17 cellular contexts compared by ENCODE assay signal in genomic region chr3:168219530-168219929, GRCh38.
DNase-seq lines count a peak whose midpoint lies in the region; ATAC-seq and TF ChIP-seq lines count a peak whose summit lies in the region.
"Had no signal": no experiment of that assay in that cellular context is flagged by ENCODE, and none has a peak within 500 bp of the region (broad histone marks: within the 10 kb centered on the region; RNA-seq: fewer than 3 reads in every experiment).

No MANE protein-coding gene starts in this region.

- DNase-seq in GM23338 (ENCODE audit: low spot score) (no peak), RPMI8226 (peak; percentile 22), mesendoderm (no peak), NCI-H2081 treated with DMSO at 0.1 percent for 48 hours (lab: John Stamatoyannopoulos, UW) (no peak)
- no peak for DNase-seq in activated naive CD4-positive, alpha-beta T cell treated with anti-CD3 and anti-CD28 coated beads, Interleukin-2, amount 50 U/mL, for 72 hours (ENCODE audit: low spot score in 2 of 2)
- DNase-seq: Caco-2; CD4-positive, CD25-positive, alpha-beta regulatory T cell; CD8-positive, alpha-beta T cell; DMS153; DND-41; GM23248; H9 had no signal

- H3K79me1 ChIP-seq in mesendoderm (ENCODE audit: low read length): no peaks in the 10 kb centered on the region

- H3K9me2 ChIP-seq in GM23338 (ENCODE audit: insufficient read depth): no peaks in the 10 kb centered on the region; the same call in 1 of the 2 replicates

- no peaks in the 10 kb centered on the region for H4K20me1 ChIP-seq in GM23338 (replicated peaks; ENCODE audit: insufficient read depth)
- H4K20me1 ChIP-seq: BLaER1 had no signal

- H2BK120ac ChIP-seq in mesendoderm (ENCODE audit: low read depth, low read length): no peak overlapping the region

- H3K27ac ChIP-seq in GM23338 (ENCODE audit: low read depth) (no peak overlapping the region), mesendoderm (ENCODE audit: low read depth, low read length) (no peak overlapping the region)
- H3K27ac ChIP-seq: BLaER1, C4-2B, GM23248 had no signal

- H3K27me3 Mint-ChIP-seq in GM23338 (ENCODE audit: insufficient read depth, low read depth, poor library complexity): no peaks in the 10 kb centered on the region
- H3K27me3 Mint-ChIP-seq: CD4-positive, CD25-positive, alpha-beta regulatory T cell had no signal

- H3K4me2 ChIP-seq in GM23338 (no peak overlapping the region), mesendoderm (ENCODE audit: low read length) (no peak overlapping the region)
- H3K4me2 ChIP-seq: BLaER1 had no signal

- H2BK5ac ChIP-seq in mesendoderm (ENCODE audit: low read length): no peak overlapping the region

- TF ChIP-seq CTCF in GM23338 (conservative IDR thresholded peaks at IDR 0.05; ENCODE audit: low read depth in 2 of 2): no peak

- H3F3A ChIP-seq in GM23338 (replicated peaks; ENCODE audit: low read depth): no peaks in the 10 kb centered on the region

- H4K5ac ChIP-seq in mesendoderm (ENCODE audit: low read length): no peak overlapping the region

- H3K4me1 Mint-ChIP-seq in GM23338: peaks cover 20% of the 10 kb centered on the region
- H3K4me1 Mint-ChIP-seq: B cell; CD4-positive, CD25-positive, alpha-beta regulatory T cell had no signal

- no peaks in the 10 kb centered on the region for H3K36me3 ChIP-seq in GM23338 (ENCODE audit: insufficient read depth)
- H3K36me3 ChIP-seq in mesendoderm (ENCODE audit: control insufficient read depth, insufficient read depth, low read length): no peaks in the 10 kb centered on the region
- H3K36me3 ChIP-seq: BLaER1 had no signal

- no peaks in the 10 kb centered on the region for H3K9me3 Mint-ChIP-seq in GM23338
- H3K9me3 Mint-ChIP-seq in activated naive CD4-positive, alpha-beta T cell treated with anti-CD3 and anti-CD28 coated beads, Interleukin-2, amount 50 U/mL, for 72 hours: no peaks in the 10 kb centered on the region
- H3K9me3 Mint-ChIP-seq: CD8-positive, alpha-beta T cell; H9 had no signal

- no peak overlapping the region for H3K9ac ChIP-seq in mesendoderm (ENCODE audit: low read length)
- H3K9ac ChIP-seq: BLaER1, GM23248 had no signal

- no peak for ATAC-seq in GM23338
- no peak for ATAC-seq in GM21360 (IDR thresholded peaks at IDR 0.05; ENCODE audit: unreplicated experiment)
- ATAC-seq in activated naive CD4-positive, alpha-beta T cell treated with anti-CD3 and anti-CD28 coated beads, Interleukin-2, amount 50 U/mL, for 72 hours: no peak
- ATAC-seq: CD8-positive, alpha-beta T cell; HCT116 had no signal

- no peak overlapping the region for H3K56ac ChIP-seq in mesendoderm (ENCODE audit: low read length)

- no peak overlapping the region for H3K4ac ChIP-seq in mesendoderm (ENCODE audit: low read depth, low read length)

- 0 out of 2 replicates have a peak overlapping the region, but pooled peaks have one; percentile 24 for H2AFZ ChIP-seq in GM23338
- H2AFZ ChIP-seq: GM23248 had no signal

- no peak overlapping the region for H3K23ac ChIP-seq in mesendoderm (ENCODE audit: low read length)

- no peak overlapping the region for H3K27ac Mint-ChIP-seq in GM23338
- no peak overlapping the region for H3K27ac Mint-ChIP-seq in activated naive CD4-positive, alpha-beta T cell treated with anti-CD3 and anti-CD28 coated beads, Interleukin-2, amount 50 U/mL, for 72 hours
- H3K27ac Mint-ChIP-seq: B cell; CD4-positive, CD25-positive, alpha-beta regulatory T cell; CD8-positive, alpha-beta T cell; H9 had no signal

- H4K8ac ChIP-seq in mesendoderm (ENCODE audit: low read depth, low read length): no peak overlapping the region

- peak overlapping the region; percentile 18 for H3K18ac ChIP-seq in mesendoderm (ENCODE audit: low read length)

- no peak overlapping the region for H2AK5ac ChIP-seq in mesendoderm (ENCODE audit: low read length)

- H3K27me3 ChIP-seq in GM23338 (ENCODE audit: insufficient read depth): no peaks in the 10 kb centered on the region
- H3K27me3 ChIP-seq in mesendoderm (ENCODE audit: insufficient read depth, low read length, poor library complexity): no peaks in the 10 kb centered on the region
- H3K27me3 ChIP-seq: BLaER1 had no signal

- no peak overlapping the region for H3K4me3 Mint-ChIP-seq in GM23338
- H3K4me3 Mint-ChIP-seq: B cell; CD4-positive, CD25-positive, alpha-beta regulatory T cell; CD8-positive, alpha-beta T cell; H9 had no signal

- no peaks in the 10 kb centered on the region for H3K36me3 Mint-ChIP-seq in GM23338 (ENCODE audit: low read depth)
- H3K36me3 Mint-ChIP-seq in activated naive CD4-positive, alpha-beta T cell treated with anti-CD3 and anti-CD28 coated beads, Interleukin-2, amount 50 U/mL, for 72 hours: no peaks in the 10 kb centered on the region
- H3K36me3 Mint-ChIP-seq: CD4-positive, CD25-positive, alpha-beta regulatory T cell; CD8-positive, alpha-beta T cell had no signal

- no CpG with 5 or more reads among the region's 2 CpGs for WGBS in mesendoderm (ENCODE audit: extremely low coverage, insufficient coverage, low lambda C conversion rate)

- H2BK15ac ChIP-seq in mesendoderm (replicated peaks; ENCODE audit: low read depth): no peak overlapping the region

- H3K4me1 ChIP-seq in GM23338 (ENCODE audit: insufficient read depth) (no peaks in the 10 kb centered on the region; the same call in 1 of the 2 replicates), mesendoderm (ENCODE audit: control insufficient read depth, low read depth, low read length) (peaks cover 3% of the 10 kb centered on the region)
- H3K4me1 ChIP-seq: BLaER1, Caco-2 had no signal

- H3K4me3 ChIP-seq in GM23338 (no peak overlapping the region), mesendoderm (ENCODE audit: low read length) (no peak overlapping the region)
- H3K4me3 ChIP-seq: BLaER1, GM23248 had no signal

- H3K79me2 ChIP-seq in GM23338 (replicated peaks; ENCODE audit: insufficient read depth): no peaks in the 10 kb centered on the region
- H3K79me2 ChIP-seq in mesendoderm (ENCODE audit: control insufficient read depth, insufficient read depth, low read length): no peaks in the 10 kb centered on the region

TF ChIP-seq in GM23338, 12 proteins besides CTCF, POLR2A, EP300 and RAD21 (continues in another document):
- TF ChIP-seq, protein P1, sequence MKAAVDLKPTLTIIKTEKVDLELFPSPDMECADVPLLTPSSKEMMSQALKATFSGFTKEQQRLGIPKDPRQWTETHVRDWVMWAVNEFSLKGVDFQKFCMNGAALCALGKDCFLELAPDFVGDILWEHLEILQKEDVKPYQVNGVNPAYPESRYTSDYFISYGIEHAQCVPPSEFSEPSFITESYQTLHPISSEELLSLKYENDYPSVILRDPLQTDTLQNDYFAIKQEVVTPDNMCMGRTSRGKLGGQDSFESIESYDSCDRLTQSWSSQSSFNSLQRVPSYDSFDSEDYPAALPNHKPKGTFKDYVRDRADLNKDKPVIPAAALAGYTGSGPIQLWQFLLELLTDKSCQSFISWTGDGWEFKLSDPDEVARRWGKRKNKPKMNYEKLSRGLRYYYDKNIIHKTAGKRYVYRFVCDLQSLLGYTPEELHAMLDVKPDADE (IDR thresholded peaks at IDR 0.05): no peak
- TF ChIP-seq ZNF331 (CRISPR knock-in tag; IDR thresholded peaks at IDR 0.05; ENCODE audit: low read depth) (no peak), EZH2 (IDR thresholded peaks at IDR 0.05; ENCODE audit: low read depth, unreplicated experiment) (no peak), REST (IDR thresholded peaks at IDR 0.05; ENCODE audit: unreplicated experiment) (no peak), POLR2AphosphoS5 (IDR thresholded peaks at IDR 0.05; ENCODE audit: low read depth) (no peak)
